Comparison of ENCODE assay signal across 1 cellular context in the genomic region with DNA sequence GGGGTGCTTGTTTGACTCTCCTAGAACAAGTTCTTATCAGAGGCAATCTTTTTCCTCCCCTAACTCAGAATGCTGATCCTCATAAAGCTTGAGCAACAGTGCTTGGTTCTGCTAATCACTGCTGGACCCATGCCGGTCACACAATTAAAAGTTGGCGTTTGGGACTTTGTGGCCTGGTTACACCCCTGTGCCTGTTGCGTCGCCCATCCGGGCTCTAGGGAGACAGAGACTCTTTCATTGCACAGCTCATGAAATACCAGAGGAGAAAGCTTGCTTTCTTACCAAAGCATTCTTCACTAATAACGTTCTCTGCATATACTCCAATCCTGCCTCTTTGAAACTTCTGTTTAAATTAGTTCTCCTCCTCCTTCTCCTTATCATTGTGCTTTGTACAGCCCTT.
A peak's percentile ranks its signal among the peaks of the same experiment; 100 is the strongest.
TF ChIP-seq lines count a peak whose summit lies in the region.

No MANE protein-coding gene starts in this region.

TF ChIP-seq in K562, 482 proteins besides CTCF, POLR2A, EP300 and RAD21:
- TF ChIP-seq CEBPG (CRISPR knock-in tag; IDR thresholded peaks at IDR 0.05) (no peak), CEBPG (tag; conservative IDR thresholded peaks at IDR 0.05 in 1 of 2, IDR thresholded peaks at IDR 0.05 in 1 of 2) (0 out of 4 replicates have a peak, but pooled peaks of 1 of the 2 experiments have one; percentile 16), NR4A1 (CRISPR knock-in tag; IDR thresholded peaks at IDR 0.05) (no peak), NR4A1 (tag; IDR thresholded peaks at IDR 0.05) (0 out of 2 replicates have a peak, but pooled peaks have one; percentile 28), SUPT5H (IDR thresholded peaks at IDR 0.05) (no peak)
